8 cellular contexts compared by ENCODE assay signal in the genomic region with DNA sequence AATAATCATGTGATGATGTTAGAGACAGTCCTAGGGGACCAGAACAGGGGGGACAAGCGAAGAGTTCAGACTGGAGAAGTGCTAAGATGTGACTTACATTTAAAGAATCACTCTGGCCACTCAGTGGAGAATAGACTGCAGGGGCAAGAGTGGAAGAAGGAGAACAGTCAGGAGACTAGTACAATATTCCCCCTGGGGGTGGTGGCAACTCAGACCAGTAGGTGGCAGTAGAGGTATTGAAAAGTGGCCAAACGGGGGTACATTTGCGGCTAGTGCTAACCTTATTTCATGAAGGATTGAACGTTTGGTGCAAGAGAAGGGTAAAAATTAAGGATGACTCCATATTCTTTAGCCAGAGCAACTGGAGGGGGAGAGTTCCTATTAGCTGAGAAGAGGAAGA. TPM values are rescaled to one million over a fixed set of nuclear protein-coding genes. Genes with fewer than 3 reads are reported as not detected.
DNase-seq lines count a peak whose midpoint lies in the region; ATAC-seq and TF ChIP-seq lines count a peak whose summit lies in the region.

No MANE protein-coding gene starts in this region.

- DNase-seq in AML-193 (lab: John Stamatoyannopoulos, UW) = peak; percentile 20 to 43
- DNase-seq in GM20000 (ENCODE audit: low spot score) = peak; percentile 44
- peak; percentile 79 for DNase-seq in NCI-H2227 (lab: John Stamatoyannopoulos, UW; ENCODE audit: unreplicated experiment)
- DNase-seq in activated CD4-positive, alpha-beta T cell treated with anti-CD3 and anti-CD28 coated beads for 36 hours = peak; percentile 59
- peak; percentile 37 for DNase-seq in effector CD4-positive, alpha-beta T cell
- peak; percentile 30 to 47 for DNase-seq in memory B cell (ENCODE audit: low spot score in 2 of 2)
- DNase-seq in superior temporal gyrus (ENCODE audit: extremely low spot score) = peak; percentile 60

- TF ChIP-seq CTCF in GM20000 (IDR thresholded peaks at IDR 0.05; ENCODE audit: extremely low read depth, missing control alignments) = peak; percentile 34

- peaks cover 2% of the 10 kb centered on the region for H3K27me3 Mint-ChIP-seq in activated CD4-positive, alpha-beta T cell treated with anti-CD3 and anti-CD28 coated beads for 36 hours
- peaks cover 7% of the 10 kb centered on the region for H3K27me3 Mint-ChIP-seq in memory B cell

- no peak overlapping the region for H3K27ac Mint-ChIP-seq in activated CD4-positive, alpha-beta T cell treated with anti-CD3 and anti-CD28 coated beads for 36 hours
- no peak overlapping the region for H3K27ac Mint-ChIP-seq in memory B cell

- H3K4me1 Mint-ChIP-seq in activated CD4-positive, alpha-beta T cell treated with anti-CD3 and anti-CD28 coated beads for 36 hours = peaks cover 4% of the 10 kb centered on the region
- peaks cover 12% of the 10 kb centered on the region for H3K4me1 Mint-ChIP-seq in memory B cell

- CTCF ChIA-PET in activated CD4-positive, alpha-beta T cell treated with anti-CD3 and anti-CD28 coated beads for 36 hours (lab: Charles Lee) = interaction anchor here (1.6 kb wide), 1 partner anchor 20 kb away, joined by 5 read pairs; no protein-coding TSS in a partner anchor

- intact Hi-C loops in activated CD4-positive, alpha-beta T cell treated with anti-CD3 and anti-CD28 coated beads for 36 hours (cut with DNase I, micrococcal nuclease) = loop anchor here (2.0 to 10.0 kb wide), 4 partner anchors 67 to 177 kb away; no protein-coding TSS in a partner anchor

- no peak for ATAC-seq in activated CD4-positive, alpha-beta T cell treated with anti-CD3 and anti-CD28 coated beads for 36 hours
- ATAC-seq in memory B cell (ENCODE audit: low read depth) (peak; percentile 62), GM21447 (IDR thresholded peaks at IDR 0.05; ENCODE audit: unreplicated experiment) (no peak)

- no peaks in the 10 kb centered on the region for H3K9me3 Mint-ChIP-seq in activated CD4-positive, alpha-beta T cell treated with anti-CD3 and anti-CD28 coated beads for 36 hours (ENCODE audit: low read depth)
- no peaks in the 10 kb centered on the region for H3K9me3 Mint-ChIP-seq in memory B cell

- H3K4me3 Mint-ChIP-seq in activated CD4-positive, alpha-beta T cell treated with anti-CD3 and anti-CD28 coated beads for 36 hours = no peak overlapping the region
- no peak overlapping the region for H3K4me3 Mint-ChIP-seq in memory B cell

- no peaks in the 10 kb centered on the region for H3K36me3 Mint-ChIP-seq in activated CD4-positive, alpha-beta T cell treated with anti-CD3 and anti-CD28 coated beads for 36 hours (ENCODE audit: low read depth)
- no peaks in the 10 kb centered on the region for H3K36me3 Mint-ChIP-seq in memory B cell

- POLR2A ChIA-PET in activated CD4-positive, alpha-beta T cell treated with anti-CD3 and anti-CD28 coated beads for 36 hours (lab: Charles Lee) = no interaction called here

RNA-seq across cellular contexts. Expression of gene BMX, which starts 2.7 kb away (rescaled TPM):
- total RNA-seq in activated CD4-positive, alpha-beta T cell treated with anti-CD3 and anti-CD28 coated beads for 36 hours = not detected

RNA-seq across cellular contexts. Expression of gene PIR, which starts 4.7 kb away (rescaled TPM):
- 1 to 10 TPM; 1.4 to 2.3 TPM for total RNA-seq in activated CD4-positive, alpha-beta T cell treated with anti-CD3 and anti-CD28 coated beads for 36 hours
